ENCODE assay signal across 3 cellular contexts in the genomic region with DNA sequence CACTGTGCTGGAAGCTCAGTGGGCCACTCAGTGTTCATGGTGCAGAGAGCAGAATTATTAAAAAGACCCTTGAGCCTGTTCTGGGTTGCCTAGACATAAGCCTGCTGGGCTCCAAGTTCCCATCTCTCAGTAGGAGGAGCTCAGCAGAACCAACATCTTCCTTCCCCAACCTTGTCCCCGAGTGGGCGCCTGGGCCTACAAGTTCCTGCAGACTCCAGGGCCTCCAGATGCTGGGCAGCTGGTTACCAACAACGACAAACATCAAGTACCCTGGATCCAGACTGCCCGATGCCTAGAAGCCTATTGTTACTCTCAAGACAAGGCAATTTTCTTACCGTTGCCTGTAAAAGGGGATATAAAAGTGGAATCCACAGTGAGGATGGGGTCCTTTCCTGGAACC.
"Had no signal": no experiment of that assay in that cellular context is flagged by ENCODE, and none has a peak within 500 bp of the region (broad histone marks: within the 10 kb centered on the region; RNA-seq: fewer than 3 reads in every experiment).

No MANE protein-coding gene starts in this region.

- ATAC-seq: GM12878 had no signal

- DNase-seq: GDM1, GF-D8 had no signal

- H3K4me3 ChIP-seq: GM12878 had no signal
